Comparison of ENCODE assay signal across 21 cellular contexts in genomic region chr1:83741751-83742150, GRCh38.
A peak's percentile ranks its signal among the peaks of the same experiment; 100 is the strongest.
DNase-seq lines count a peak whose midpoint lies in the region; ATAC-seq and TF ChIP-seq lines count a peak whose summit lies in the region.
"Had no signal": no experiment of that assay in that cellular context is flagged by ENCODE, and none has a peak within 500 bp of the region (broad histone marks: within the 10 kb centered on the region; RNA-seq: fewer than 3 reads in every experiment).

No MANE protein-coding gene starts in this region.

- H3K4me3 ChIP-seq in mesodermal cell (ENCODE audit: extremely low read depth, insufficient read depth, low read length, poor library complexity, severe bottlenecking) (no peak overlapping the region), trophoblast cell (ENCODE audit: low read depth, low read length) (no peak overlapping the region)
- H3K4me3 ChIP-seq: Peyer's patch had no signal

- H3K18ac ChIP-seq in trophoblast cell (ENCODE audit: low read length) = no peak overlapping the region

- H3K27ac ChIP-seq in mesodermal cell (ENCODE audit: low read depth, low read length, severe bottlenecking) (peak overlapping the region; percentile 81), trophoblast cell (ENCODE audit: low read depth, low read length) (peak overlapping the region; percentile 41)
- H3K27ac ChIP-seq: HL-60, Peyer's patch had no signal

- no peak overlapping the region for H3K4me3 Mint-ChIP-seq in activated B cell treated with CpG ODN at 0.5 μM for 24 hours
- H3K4me3 Mint-ChIP-seq: CD8-positive, alpha-beta memory T cell; HFFc6 had no signal

- POLR2A ChIA-PET in activated B cell treated with CpG ODN at 0.5 μM for 24 hours (lab: Charles Lee) = interaction anchor here (1.5 kb wide), 1 partner anchor 19 kb away, joined by 3 read pairs; no protein-coding TSS in a partner anchor

- no peak overlapping the region for H2AFZ ChIP-seq in trophoblast cell (ENCODE audit: insufficient read depth, low read length, poor library complexity)

- H4K8ac ChIP-seq in trophoblast cell (ENCODE audit: low read depth, low read length) = no peak overlapping the region

- H3K23ac ChIP-seq in trophoblast cell (ENCODE audit: low read length) = no peak overlapping the region

- H3K36me3 ChIP-seq in mesodermal cell (ENCODE audit: control insufficient read depth, insufficient read depth, low read length) (no peaks in the 10 kb centered on the region), trophoblast cell (ENCODE audit: control insufficient read depth in 1 of 2, insufficient read depth in 2 of 2, low read length in 2 of 2) (no peaks in the 10 kb centered on the region)
- H3K36me3 ChIP-seq: Peyer's patch had no signal

- H3K27ac Mint-ChIP-seq in activated B cell treated with CpG ODN at 0.5 μM for 24 hours = peak overlapping the region; percentile 15
- H3K27ac Mint-ChIP-seq: CD8-positive, alpha-beta memory T cell; HFFc6 had no signal

- H2BK12ac ChIP-seq in trophoblast cell (ENCODE audit: low read length) = no peak overlapping the region

- no peaks in the 10 kb centered on the region for H3K27me3 ChIP-seq in trophoblast cell (ENCODE audit: insufficient read depth, low read length)
- H3K27me3 ChIP-seq: Peyer's patch had no signal

- H3K4me1 ChIP-seq in mesodermal cell (ENCODE audit: control insufficient read depth, insufficient read depth, low read length, poor library complexity, severe bottlenecking) (peaks cover 33% of the 10 kb centered on the region), trophoblast cell (ENCODE audit: control insufficient read depth in 1 of 2, insufficient read depth in 2 of 2, low read length in 2 of 2) (peaks cover 0 to 1% of the 10 kb centered on the region in 2 experiments)
- H3K4me1 ChIP-seq: Peyer's patch had no signal

- intact Hi-C loops in activated B cell treated with CpG ODN at 0.5 μM for 24 hours (cut with micrococcal nuclease) = no loop called here

- CTCF ChIA-PET in activated B cell treated with CpG ODN at 0.5 μM for 24 hours (lab: Charles Lee) = no interaction called here

- H3K4me2 ChIP-seq in trophoblast cell (ENCODE audit: low read length) = no peak overlapping the region

- no peak for TF ChIP-seq CTCF in activated B cell treated with CpG ODN at 0.5 μM for 24 hours (IDR thresholded peaks at IDR 0.05)

- no peak overlapping the region for H3K14ac ChIP-seq in trophoblast cell (ENCODE audit: low read length)

- H3K9me3 Mint-ChIP-seq in activated B cell treated with CpG ODN at 0.5 μM for 24 hours = no peaks in the 10 kb centered on the region

- no peak overlapping the region for H2AK5ac ChIP-seq in trophoblast cell (ENCODE audit: low read length)

- no peak overlapping the region for H3K9ac ChIP-seq in trophoblast cell (ENCODE audit: low read length)

- no peak overlapping the region for H2BK5ac ChIP-seq in trophoblast cell (ENCODE audit: low read depth, low read length, poor library complexity)

- no peak overlapping the region for H4K12ac ChIP-seq in trophoblast cell (ENCODE audit: low read depth, low read length)

- H2BK120ac ChIP-seq in trophoblast cell (ENCODE audit: insufficient read depth, low read length, poor library complexity) = no peak overlapping the region

- DNase-seq in MV-4-11 (lab: John Stamatoyannopoulos, UW) = peak; percentile 65
- no peak for DNase-seq in activated B cell treated with CpG ODN at 0.5 μM for 24 hours
- no peak for DNase-seq in trophoblast cell
- no peak for DNase-seq in hippocampal formation (lab: John Stamatoyannopoulos, UW)
- DNase-seq: C1 segment of cervical spinal cord; CD8-positive, alpha-beta memory T cell; DMS53; H7; HFFc6; NCI-H1105 treated with DMSO at 0.1 percent for 48 hours; NCI-H1694; NCI-H2081 treated with DMSO at 0.1 percent for 48 hours; NCI-H510A treated with DMSO at 0.1 percent for 48 hours; NCI-H774; Peyer's patch; SW 1271 had no signal

- ATAC-seq in activated B cell treated with CpG ODN at 0.5 μM for 24 hours (ENCODE audit: low read depth) = no peak
- no peak for ATAC-seq in GM19452 (IDR thresholded peaks at IDR 0.05; ENCODE audit: unreplicated experiment)
- ATAC-seq in HG03571 (IDR thresholded peaks at IDR 0.05; ENCODE audit: unreplicated experiment) = no peak
- ATAC-seq in HG03196 (IDR thresholded peaks at IDR 0.05; ENCODE audit: unreplicated experiment) = no peak

- H3K9me3 ChIP-seq in mesodermal cell (ENCODE audit: control insufficient read depth, low read length) (no peaks in the 10 kb centered on the region), trophoblast cell (ENCODE audit: insufficient read depth, low read depth, low read length) (no peaks in the 10 kb centered on the region)
- H3K9me3 ChIP-seq: Peyer's patch had no signal

- H3K4ac ChIP-seq in trophoblast cell (ENCODE audit: low read depth, low read length) = no peak overlapping the region

- H3K27me3 Mint-ChIP-seq in activated B cell treated with CpG ODN at 0.5 μM for 24 hours = no peaks in the 10 kb centered on the region

- no peak overlapping the region for H4K91ac ChIP-seq in trophoblast cell (ENCODE audit: low read depth, low read length)

- H3K79me2 ChIP-seq in trophoblast cell (ENCODE audit: control insufficient read depth, insufficient read depth, low read length, poor library complexity) = no peaks in the 10 kb centered on the region

- H3K79me1 ChIP-seq in trophoblast cell (ENCODE audit: low read length) = peaks cover 6% of the 10 kb centered on the region

- H3K4me1 Mint-ChIP-seq in activated B cell treated with CpG ODN at 0.5 μM for 24 hours = peaks cover 25% of the 10 kb centered on the region
- H3K4me1 Mint-ChIP-seq: CD8-positive, alpha-beta memory T cell had no signal

- no peaks in the 10 kb centered on the region for H3K36me3 Mint-ChIP-seq in activated B cell treated with CpG ODN at 0.5 μM for 24 hours (ENCODE audit: low read depth)
- H3K36me3 Mint-ChIP-seq: CD8-positive, alpha-beta memory T cell had no signal
